11 cellular contexts compared by ENCODE assay signal in the genomic region with DNA sequence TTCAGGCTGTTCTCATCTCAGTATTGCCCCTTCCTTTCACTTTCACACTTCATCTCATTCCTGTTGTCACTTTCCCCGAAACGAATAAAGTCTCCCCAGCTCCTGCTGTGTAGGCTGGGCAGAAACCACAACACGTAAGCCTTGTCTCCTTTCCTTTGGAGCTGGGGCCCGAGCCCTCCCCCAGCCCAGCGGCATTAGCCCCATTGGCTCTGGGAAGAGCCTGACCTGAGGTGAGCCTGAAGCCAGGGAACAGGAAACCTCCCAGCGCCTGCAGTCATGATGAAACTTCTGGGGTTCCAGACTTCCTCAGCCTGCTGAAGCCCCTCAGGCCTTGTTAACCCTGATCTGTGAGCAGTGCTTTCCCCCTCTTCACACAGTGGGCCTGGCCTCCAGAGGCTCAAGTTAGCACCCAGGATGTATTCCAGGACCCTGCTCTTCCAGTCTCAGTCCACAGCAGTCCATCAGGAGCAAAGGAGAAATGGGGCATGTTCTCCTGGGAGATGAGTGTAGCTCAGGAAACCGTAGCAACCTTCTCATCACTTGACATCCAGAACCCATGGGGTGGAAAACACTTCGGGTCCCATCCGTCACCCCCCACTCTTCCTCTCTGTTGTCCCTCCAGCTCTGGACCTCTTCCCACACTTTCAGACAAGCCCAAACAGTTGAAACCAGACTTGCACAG. TPM values are rescaled to one million over a fixed set of nuclear protein-coding genes. Genes with fewer than 3 reads are reported as not detected.
DNase-seq lines count a peak whose midpoint lies in the region; ATAC-seq lines count a peak whose summit lies in the region.
"Had no signal": no experiment of that assay in that cellular context is flagged by ENCODE, and none has a peak within 500 bp of the region (broad histone marks: within the 10 kb centered on the region; RNA-seq: fewer than 3 reads in every experiment).

No MANE protein-coding gene starts in this region.

- H3K27ac ChIP-seq in temporal lobe (ENCODE audit: low read depth, low read length): peak overlapping the region; percentile 41

- peaks cover 47% of the 10 kb centered on the region for H3K4me1 Mint-ChIP-seq in activated CD4-positive, alpha-beta T cell treated with anti-CD3 and anti-CD28 coated beads, Interleukin-2, amount 10 ng/mL, durations not matched to agents 7 days and 5 days
- peaks cover 22% of the 10 kb centered on the region for H3K4me1 Mint-ChIP-seq in activated T-helper 17 cell treated with anti-CD3 and anti-CD28 coated beads, Interleukin-2, amount 50 U/mL, for 72 hours
- peaks cover 5 to 8% of the 10 kb centered on the region in 2 donors for H3K4me1 Mint-ChIP-seq in immature natural killer cell

- no peaks in the 10 kb centered on the region for H3K27me3 Mint-ChIP-seq in activated CD4-positive, alpha-beta T cell treated with anti-CD3 and anti-CD28 coated beads, Interleukin-2, amount 10 ng/mL, durations not matched to agents 7 days and 5 days
- no peaks in the 10 kb centered on the region for H3K27me3 Mint-ChIP-seq in activated T-helper 17 cell treated with anti-CD3 and anti-CD28 coated beads, Interleukin-2, amount 50 U/mL, for 72 hours
- H3K27me3 Mint-ChIP-seq in immature natural killer cell (ENCODE audit: low read depth in 3 of 3): peaks cover 0 to 7% (median 2%) of the 10 kb centered on the region in 3 donors
- H3K27me3 Mint-ChIP-seq: naive B cell had no signal

- no peak overlapping the region for H3K4me3 Mint-ChIP-seq in activated CD4-positive, alpha-beta T cell treated with anti-CD3 and anti-CD28 coated beads, Interleukin-2, amount 10 ng/mL, durations not matched to agents 7 days and 5 days
- H3K4me3 Mint-ChIP-seq in activated T-helper 17 cell treated with anti-CD3 and anti-CD28 coated beads, Interleukin-2, amount 50 U/mL, for 72 hours: peak overlapping the region; percentile 63
- H3K4me3 Mint-ChIP-seq in immature natural killer cell: peak overlapping the region in 1 of 5 donors; percentile 19

- POLR2A ChIA-PET in activated CD4-positive, alpha-beta T cell treated with anti-CD3 and anti-CD28 coated beads, Interleukin-2, amount 10 ng/mL, durations not matched to agents 7 days and 5 days (lab: Charles Lee): interaction anchor here (1.0 kb wide), 1 partner anchor 28 kb away, joined by 5 read pairs; no protein-coding TSS in a partner anchor

- CTCF ChIA-PET in activated CD4-positive, alpha-beta T cell treated with anti-CD3 and anti-CD28 coated beads, Interleukin-2, amount 10 ng/mL, durations not matched to agents 7 days and 5 days (lab: Charles Lee): interaction anchor here (0.6 to 3.1 kb wide), 7 partner anchors 12 to 77 kb away, joined by 3 to 14 read pairs (median 5); no protein-coding TSS in a partner anchor

- peak overlapping the region; percentile 39 for H3K27ac Mint-ChIP-seq in activated CD4-positive, alpha-beta T cell treated with anti-CD3 and anti-CD28 coated beads, Interleukin-2, amount 10 ng/mL, durations not matched to agents 7 days and 5 days
- H3K27ac Mint-ChIP-seq in activated T-helper 17 cell treated with anti-CD3 and anti-CD28 coated beads, Interleukin-2, amount 50 U/mL, for 72 hours: peak overlapping the region; percentile 58
- H3K27ac Mint-ChIP-seq in immature natural killer cell: peak overlapping the region; percentile 65 to 83 (median 78)

- peaks cover 3% of the 10 kb centered on the region for H3K36me3 Mint-ChIP-seq in activated CD4-positive, alpha-beta T cell treated with anti-CD3 and anti-CD28 coated beads, Interleukin-2, amount 10 ng/mL, durations not matched to agents 7 days and 5 days (ENCODE audit: low read depth)
- peaks cover 32% of the 10 kb centered on the region for H3K36me3 Mint-ChIP-seq in activated T-helper 17 cell treated with anti-CD3 and anti-CD28 coated beads, Interleukin-2, amount 50 U/mL, for 72 hours (ENCODE audit: low read depth)
- peaks cover 10 to 19% (median 11%) of the 10 kb centered on the region in 3 donors for H3K36me3 Mint-ChIP-seq in immature natural killer cell

- ATAC-seq in activated T-helper 17 cell treated with anti-CD3 and anti-CD28 coated beads, Interleukin-2, amount 50 U/mL, for 72 hours (replicated peaks): peak; percentile 74

- H3K9me3 Mint-ChIP-seq in activated CD4-positive, alpha-beta T cell treated with anti-CD3 and anti-CD28 coated beads, Interleukin-2, amount 10 ng/mL, durations not matched to agents 7 days and 5 days: no peaks in the 10 kb centered on the region
- H3K9me3 Mint-ChIP-seq in activated T-helper 17 cell treated with anti-CD3 and anti-CD28 coated beads, Interleukin-2, amount 50 U/mL, for 72 hours: no peaks in the 10 kb centered on the region
- H3K9me3 Mint-ChIP-seq in immature natural killer cell: no peaks in the 10 kb centered on the region
- H3K9me3 Mint-ChIP-seq: naive B cell had no signal

- DNase-seq in activated CD4-positive, alpha-beta T cell treated with anti-CD3 and anti-CD28 coated beads, Interleukin-2, amount 10 ng/mL, durations not matched to agents 7 days and 5 days: no peak
- no peak for DNase-seq in activated CD4-positive, alpha-beta T cell treated with anti-CD3 and anti-CD28 coated beads, Interleukin-2, amount 50 U/mL, for 4 hours
- DNase-seq in immature natural killer cell (no peak), NCI-H345 treated with DMSO at 0.1 percent for 48 hours (lab: John Stamatoyannopoulos, UW; ENCODE audit: unreplicated experiment) (no peak), DMS 273 treated with DMSO at 0.1 percent for 48 hours (lab: John Stamatoyannopoulos, UW) (no peak), NCI-H1105 (lab: John Stamatoyannopoulos, UW) (no peak)
- DNase-seq: naive B cell, SW 1271 had no signal

RNA-seq across cellular contexts. Expression of a gene that starts 21.8 kb away (rescaled TPM):
- 1 to 10 TPM; 2.1 TPM for total RNA-seq in activated CD4-positive, alpha-beta T cell treated with anti-CD3 and anti-CD28 coated beads, Interleukin-2, amount 10 ng/mL, durations not matched to agents 7 days and 5 days
- total RNA-seq in activated T-helper 17 cell treated with anti-CD3 and anti-CD28 coated beads, Interleukin-2, amount 50 U/mL, for 72 hours: 1 to 10 TPM; 2.6 to 6.4 TPM
- polyA plus RNA-seq in immature natural killer cell: 1 to 10 TPM in 2 of 3 donors, not detected in 1; 1.6 to 2.9 TPM
- 79.9 TPM for total RNA-seq in temporal lobe

RNA-seq across cellular contexts. Expression of a gene that starts 29.7 kb away (rescaled TPM):
- total RNA-seq in activated CD4-positive, alpha-beta T cell treated with anti-CD3 and anti-CD28 coated beads, Interleukin-2, amount 10 ng/mL, durations not matched to agents 7 days and 5 days: 10 to 100 TPM; 13.7 TPM
- total RNA-seq in activated T-helper 17 cell treated with anti-CD3 and anti-CD28 coated beads, Interleukin-2, amount 50 U/mL, for 72 hours: 10 to 100 TPM; 10.6 to 10.7 TPM
- polyA plus RNA-seq in immature natural killer cell: 10 to 100 TPM; 14.1 to 19.8 (median 17.8) TPM
- 8.6 TPM for total RNA-seq in temporal lobe

RNA-seq across cellular contexts. Expression of a gene that starts 43.2 kb away (rescaled TPM):
- not detected for total RNA-seq in activated CD4-positive, alpha-beta T cell treated with anti-CD3 and anti-CD28 coated beads, Interleukin-2, amount 10 ng/mL, durations not matched to agents 7 days and 5 days
- not detected for total RNA-seq in activated T-helper 17 cell treated with anti-CD3 and anti-CD28 coated beads, Interleukin-2, amount 50 U/mL, for 72 hours
- polyA plus RNA-seq in immature natural killer cell: not detected
- total RNA-seq in temporal lobe: not detected
- total RNA-seq: adrenal gland had no signal
- polyA plus RNA-seq: adrenal gland had no signal

Comparison
In these comparisons a context has a peak if more than half of its experiments do, and no peak if none do; other contexts are left out.
1. RNA of a gene that starts 21.8 kb away (total RNA-seq): 79.9 TPM in temporal lobe (single experiment); 2.6 to 6.4 TPM in activated T-helper 17 cell treated with anti-CD3 and anti-CD28 coated beads, Interleukin-2, amount 50 U/mL, for 72 hours and 2.1 TPM in activated CD4-positive, alpha-beta T cell treated with anti-CD3 and anti-CD28 coated beads, Interleukin-2, amount 10 ng/mL, durations not matched to agents 7 days and 5 days; every median in the first group is over 10 times any median in the second.
2. Peak in every context shown above with its lines, with median percentiles within 50 percentile points of each other: H3K27ac Mint-ChIP-seq.